ENCODE assay signal across 10 cellular contexts in the genomic region with DNA sequence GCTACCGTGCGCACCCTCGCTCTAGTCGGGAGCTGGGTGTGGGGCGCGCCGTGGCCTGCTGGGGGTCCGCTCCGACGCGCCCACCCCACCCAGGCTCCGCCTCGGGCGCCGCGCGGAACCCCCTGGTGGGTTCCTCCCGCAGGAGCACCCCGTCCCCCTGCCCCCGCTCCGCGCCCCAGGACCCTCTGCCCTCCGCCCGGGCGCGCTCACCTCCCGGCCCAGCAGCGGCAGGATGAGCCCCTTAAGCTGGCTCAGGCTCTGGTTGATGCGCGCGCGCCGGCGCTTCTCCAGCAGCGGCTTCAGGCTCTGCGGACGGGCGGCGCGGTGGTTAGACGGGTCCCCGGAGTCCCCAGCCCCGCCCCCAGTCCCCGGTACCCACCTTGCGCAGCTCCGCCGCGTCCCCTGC. TPM values are rescaled to one million over a fixed set of nuclear protein-coding genes. Genes with fewer than 3 reads are reported as not detected.
DNase-seq lines count a peak whose midpoint lies in the region; ATAC-seq, FAIRE-seq and TF ChIP-seq lines count a peak whose summit lies in the region.
"Had no signal": no experiment of that assay in that cellular context is flagged by ENCODE, and none has a peak within 500 bp of the region (broad histone marks: within the 10 kb centered on the region; RNA-seq: fewer than 3 reads in every experiment).

No MANE protein-coding gene starts in this region.

- CTCF ChIA-PET in K562 (lab: Yijun Ruan, JAX; ENCODE audit: low intra/inter-chr PET ratio) = no interaction called here

- DNase-seq in cardiac muscle cell (ENCODE audit: low read depth in 1 of 2, low spot score in 1 of 2) (no peak), left ventricle myocardium superior (no peak), K562 (ENCODE audit: extremely low read depth in 1 of 4, low spot score in 3 of 4) (no peak), left lung (peak in 1 of 2 donors; percentile 72), transverse colon (no peak), retina (no peak)
- DNase-seq in activated CD4-positive, alpha-beta T cell treated with anti-CD3 and anti-CD28 coated beads, Interleukin-2, amount 50 U/mL, for 4 hours = no peak
- DNase-seq: EL, NCI-H774 had no signal

- H3K27ac ChIP-seq in cardiac muscle cell (no peak overlapping the region), K562 (ENCODE audit: extremely low read depth, low read depth, low read length) (no peak overlapping the region), left lung (no peak overlapping the region), transverse colon (peak overlapping the region; percentile 63 to 84 (median 76))

- POLR2A ChIA-PET in K562 (lab: Yijun Ruan, JAX) = interaction anchor here (0.6 to 0.9 kb wide), 3 partner anchors 10 to 364 kb away, joined by 3 read pairs; no protein-coding TSS in a partner anchor

- WGBS in K562 (ENCODE audit: insufficient coverage, low coverage, missing lambda C conversion rate) = 22% methylated on average over 19 of the region's 48 CpGs
- WGBS in transverse colon (ENCODE audit: low coverage in 1 of 2), 2 donors = 3% methylated on average over 27 of the region's 48 CpGs; no CpG with 5 or more reads in 1 of the 2 donors

- H4K20me1 ChIP-seq in K562 (replicated peaks; ENCODE audit: control insufficient read depth, insufficient read depth, low read length) = peaks cover 27% of the 10 kb centered on the region; the same call in 1 of the 2 replicates

- no peaks in the 10 kb centered on the region for H3K9me1 ChIP-seq in K562 (ENCODE audit: control insufficient read depth, insufficient read depth, low read length)

- peak overlapping the region in 1 of 2 experiments; percentile 87; a peak in 1 of 4 replicates for H3K9ac ChIP-seq in K562 (ENCODE audit: insufficient read depth in 1 of 2, low read depth in 2 of 2, low read length in 2 of 2)

- BruUV-seq in K562 (replicated peaks; lab: Mats Ljungman, UMichigan) = no TSS peak

- TF ChIP-seq EP300 in K562 (IDR thresholded peaks at IDR 0.05; ENCODE audit: low read length) (no peak), transverse colon (IDR thresholded peaks at IDR 0.05; ENCODE audit: low read depth) (no peak)

- no peak overlapping the region for H2AFZ ChIP-seq in K562 (ENCODE audit: low read depth, low read length)

- H3K79me2 ChIP-seq in K562 (ENCODE audit: control insufficient read depth, insufficient read depth, low read length) = no peaks in the 10 kb centered on the region

- H3K4me2 ChIP-seq in K562 (ENCODE audit: insufficient read depth, low read length) = no peak overlapping the region

- H3K27me3 ChIP-seq in cardiac muscle cell (peaks cover 100% of the 10 kb centered on the region), K562 (ENCODE audit: control insufficient read depth in 2 of 2, insufficient read depth in 2 of 2, low read length in 2 of 2) (peaks cover 61 to 90% of the 10 kb centered on the region in 2 experiments), left lung (peaks cover 64 to 100% of the 10 kb centered on the region in 2 donors), transverse colon (peaks cover 91% of the 10 kb centered on the region)

- ATAC-seq in left ventricle myocardium superior = no peak
- ATAC-seq in K562 = no peak
- ATAC-seq in left lung = no peak
- no peak for ATAC-seq in GM19023 (IDR thresholded peaks at IDR 0.05; ENCODE audit: unreplicated experiment)

- TF ChIP-seq CTCF in cardiac muscle cell (IDR thresholded peaks at IDR 0.05; ENCODE audit: low read depth, low read length) (no peak), K562 (IDR thresholded peaks at IDR 0.05 in 2 of 3, conservative IDR thresholded peaks at IDR 0.05 in 1 of 3; ENCODE audit: insufficient read depth in 2 of 3, low read depth in 1 of 3, low read length in 3 of 3) (no peak), left lung (IDR thresholded peaks at IDR 0.05) (no peak), transverse colon (IDR thresholded peaks at IDR 0.05) (no peak)

- no peak for FAIRE-seq in K562 (lab: Jason Lieb, UNC)

- TF ChIP-seq POLR2A in K562 (conservative IDR thresholded peaks at IDR 0.05) (no peak), transverse colon (IDR thresholded peaks at IDR 0.05) (no peak)

- no peaks in the 10 kb centered on the region for H3K9me3 ChIP-seq in cardiac muscle cell (ENCODE audit: low read depth)
- H3K9me3 ChIP-seq in K562 (replicated peaks; ENCODE audit: control insufficient read depth, insufficient read depth, low read depth, low read length) = no peaks in the 10 kb centered on the region
- no peaks in the 10 kb centered on the region for H3K9me3 ChIP-seq in left lung
- no peaks in the 10 kb centered on the region for H3K9me3 ChIP-seq in transverse colon

- TF ChIP-seq RAD21 in K562 (CRISPR knock-in tag; conservative IDR thresholded peaks at IDR 0.05 in 1 of 2, IDR thresholded peaks at IDR 0.05 in 1 of 2) = no peak

- peak overlapping the region; percentile 20 for H3K4me3 ChIP-seq in cardiac muscle cell
- H3K4me3 ChIP-seq in K562 = peak overlapping the region; percentile 15; the same call in 1 of the 2 replicates
- peak overlapping the region; percentile 28 to 37 for H3K4me3 ChIP-seq in left lung
- H3K4me3 ChIP-seq in transverse colon = peak overlapping the region; percentile 19 to 56 (median 41)

- in situ Hi-C loops in K562 (cut with MboI) (no loop called here), transverse colon (cut with MboI; ENCODE audit: low pct_ligation_motif_present in 1 of 4, low pct_unique_long_range_greater_than_20kb in 1 of 4, low sequenced_read_pairs in 3 of 4) (loop anchor here in 1 of 4 donors (25.0 kb wide), 1 partner anchor 182 kb away; the partner anchor contains the start of genes HES3 and ICMT)

- intact Hi-C loops in left ventricle myocardium superior (cut with micrococcal nuclease) = no loop called here
- intact Hi-C loops in K562 (cut with micrococcal nuclease) = no loop called here
- intact Hi-C loops in left lung (cut with DNase I) = loop anchor here in 1 of 2 donors (10.0 kb wide), 1 partner anchor 165 kb away; no protein-coding TSS in a partner anchor
- intact Hi-C loops in transverse colon (cut with DNase I; ENCODE audit: low total_unique reads) = loop anchor here (5.0 kb wide), 1 partner anchor 647 kb away; no protein-coding TSS in a partner anchor

- H3K4me1 ChIP-seq in cardiac muscle cell (ENCODE audit: low read depth) (peaks cover 2% of the 10 kb centered on the region), K562 (replicated peaks in 1 of 2; ENCODE audit: control insufficient read depth in 2 of 2, insufficient read depth in 2 of 2, low read length in 2 of 2) (peaks cover 15 to 42% of the 10 kb centered on the region in 2 experiments), left lung (peaks cover 19 to 36% of the 10 kb centered on the region in 2 donors), transverse colon (peaks cover 22 to 60% (median 56%) of the 10 kb centered on the region in 4 donors)

- no peaks in the 10 kb centered on the region for H3K36me3 ChIP-seq in cardiac muscle cell
- H3K36me3 ChIP-seq in K562 (ENCODE audit: control insufficient read depth, insufficient read depth, low read length) = no peaks in the 10 kb centered on the region
- no peaks in the 10 kb centered on the region for H3K36me3 ChIP-seq in left lung
- no peaks in the 10 kb centered on the region for H3K36me3 ChIP-seq in transverse colon

RNA-seq across cellular contexts. Expression of gene HES2, which starts 0.3 kb away (rescaled TPM):
- total RNA-seq in cardiac muscle cell = not detected in 2 replicates
- polyA plus RNA-seq in cardiac muscle cell = 0.09 TPM in 1 of 2 replicates, not detected in the other
- not detected for total RNA-seq in left ventricle myocardium superior
- 0.65 and 0.90 TPM in 2 replicates for total RNA-seq in K562 (2011; cell fraction: chromatin; rRNA removed; ENCODE audit: low replicate concordance)
- 0.53 and 1.7 TPM in 2 replicates for total RNA-seq in K562 (2011; cell fraction: nucleolus; rRNA removed)
- 0.53 and 0.66 TPM in 2 replicates for total RNA-seq in K562 (2011; cell fraction: nucleoplasm; rRNA removed)
- 0.04 and 0.05 TPM in 2 replicates for total RNA-seq in K562 (2014; rRNA removed)
- total RNA-seq in K562 (2014; rRNA removed; fragmentation: Illumina TruSeq; extraction: Trizol) = 0.07 TPM in 1 of 2 replicates, not detected in the other
- not detected in 2 replicates for total RNA-seq in K562 (2015; rRNA removed; fragmentation: Illumina TruSeq; extraction: Trizol)
- 0.18 TPM in 1 of 2 replicates, not detected in the other for total RNA-seq in K562 (2021)
- polyA plus RNA-seq in K562 (2011; rRNA removed) = 0.08 and 0.15 TPM in 2 replicates
- 0.21 and 0.25 TPM in 2 replicates for polyA plus RNA-seq in K562 (2011; cell fraction: cytosol; rRNA removed)
- polyA plus RNA-seq in K562 (2011; cell fraction: nucleus; rRNA removed) = 0.25 and 0.80 TPM in 2 replicates
- polyA plus RNA-seq in K562 (2012) = 0.08 TPM in 1 of 2 replicates, not detected in the other
- polyA plus RNA-seq in K562 (2014; fragmentation: Illumina TruSeq; extraction: Trizol) = 0.06 TPM in 2 replicates
- not detected for polyA plus RNA-seq in K562 (2014; fragmentation: Nextera tagmentation; extraction: Ambion mirVana)
- polyA plus RNA-seq in K562 (2014; rRNA removed) = not detected in 2 replicates
- 0.30 and 0.32 TPM in 2 replicates for polyA minus RNA-seq in K562 (2011; rRNA and poly(A)+ RNA removed)
- polyA minus RNA-seq in K562 (2011; cell fraction: cytosol; rRNA and poly(A)+ RNA removed) = 0.91 TPM in 1 of 2 replicates, not detected in the other
- polyA minus RNA-seq in K562 (2011; cell fraction: nucleus; rRNA and poly(A)+ RNA removed) = 0.11 and 0.81 TPM in 2 replicates
- 1 to 10 TPM; 1.6 to 6.6 TPM for total RNA-seq in left lung
- total RNA-seq in transverse colon = 10 to 100 TPM; 10.5 to 38.8 (median 25.4) TPM

RNA-seq across cellular contexts. Expression of gene ESPN, which starts 5.2 kb away (rescaled TPM):
- total RNA-seq in cardiac muscle cell = 9.7 and 18.1 TPM in 2 replicates
- polyA plus RNA-seq in cardiac muscle cell = 8.0 and 9.7 TPM in 2 replicates
- 0.77 TPM for total RNA-seq in left ventricle myocardium superior
- total RNA-seq in K562 (2011; cell fraction: chromatin; rRNA removed; ENCODE audit: low replicate concordance) = 1.6 and 6.0 TPM in 2 replicates
- 4.0 and 4.7 TPM in 2 replicates for total RNA-seq in K562 (2011; cell fraction: nucleolus; rRNA removed)
- total RNA-seq in K562 (2011; cell fraction: nucleoplasm; rRNA removed) = 1.8 and 2.4 TPM in 2 replicates
- 0.36 and 0.45 TPM in 2 replicates for total RNA-seq in K562 (2014; rRNA removed)
- 0.07 TPM in 1 of 2 replicates, not detected in the other for total RNA-seq in K562 (2014; rRNA removed; fragmentation: Illumina TruSeq; extraction: Trizol)
- total RNA-seq in K562 (2015; rRNA removed; fragmentation: Illumina TruSeq; extraction: Trizol) = 0.15 TPM in 1 of 2 replicates, not detected in the other
- total RNA-seq in K562 (2021) = 1.2 and 1.7 TPM in 2 replicates
- 0.54 and 2.9 TPM in 2 replicates for polyA plus RNA-seq in K562 (2011; rRNA removed)
- polyA plus RNA-seq in K562 (2011; cell fraction: cytosol; rRNA removed) = 1.2 and 1.9 TPM in 2 replicates
- polyA plus RNA-seq in K562 (2011; cell fraction: nucleus; rRNA removed) = 9.2 and 25.5 TPM in 2 replicates
- 2.0 and 5.0 TPM in 2 replicates for polyA plus RNA-seq in K562 (2012)
- polyA plus RNA-seq in K562 (2014; fragmentation: Illumina TruSeq; extraction: Trizol) = 0.07 and 0.11 TPM in 2 replicates
- polyA plus RNA-seq in K562 (2014; fragmentation: Nextera tagmentation; extraction: Ambion mirVana) = not detected
- polyA plus RNA-seq in K562 (2014; rRNA removed) = 0.65 and 2.9 TPM in 2 replicates
- 0.11 TPM in 1 of 2 replicates, not detected in the other for polyA minus RNA-seq in K562 (2011; rRNA and poly(A)+ RNA removed)
- polyA minus RNA-seq in K562 (2011; cell fraction: cytosol; rRNA and poly(A)+ RNA removed) = 0.95 and 3.8 TPM in 2 replicates
- polyA minus RNA-seq in K562 (2011; cell fraction: nucleus; rRNA and poly(A)+ RNA removed) = 3.4 and 3.5 TPM in 2 replicates
- 1 to 10 TPM; 1.2 to 3.7 TPM for total RNA-seq in left lung
- 100 to 1,000 TPM in 3 of 4 donors, 10 to 100 TPM in 1; 40.2 to 368 (median 157) TPM for total RNA-seq in transverse colon

RNA-seq across cellular contexts. Expression of gene ACOT7, which starts 25.8 kb away (rescaled TPM):
- total RNA-seq in cardiac muscle cell (11.8 and 24.2 TPM in 2 replicates), left ventricle myocardium superior (7.8 TPM), K562 (2014; rRNA removed) (53.3 and 72.0 TPM in 2 replicates), K562 (2014; rRNA removed; fragmentation: Illumina TruSeq; extraction: Trizol) (8.7 and 11.6 TPM in 2 replicates), K562 (2015; rRNA removed; fragmentation: Illumina TruSeq; extraction: Trizol) (27.1 and 28.4 TPM in 2 replicates), K562 (2021) (92.6 and 95.5 TPM in 2 replicates), left lung (10 to 100 TPM; 28.8 to 30.1 TPM), transverse colon (10 to 100 TPM in 3 of 4 donors, 1 to 10 TPM in 1; 5.6 to 55.0 (median 31.0) TPM)
- polyA plus RNA-seq in cardiac muscle cell (22.3 and 51.2 TPM in 2 replicates), K562 (2011; rRNA removed) (37.2 and 76.6 TPM in 2 replicates), K562 (2014; fragmentation: Illumina TruSeq; extraction: Trizol) (50.7 and 89.2 TPM in 2 replicates), K562 (2014; fragmentation: Nextera tagmentation; extraction: Ambion mirVana) (10 to 100 TPM in 1 of 2 experiments, 1 to 10 TPM in 1; 7.0 to 10.0 TPM), K562 (2014; rRNA removed) (57.2 and 63.1 TPM in 2 replicates)
- 14.3 and 31.3 TPM in 2 replicates for total RNA-seq in K562 (2011; cell fraction: chromatin; rRNA removed; ENCODE audit: low replicate concordance)
- 25.8 and 25.9 TPM in 2 replicates for total RNA-seq in K562 (2011; cell fraction: nucleolus; rRNA removed)
- total RNA-seq in K562 (2011; cell fraction: nucleoplasm; rRNA removed) = 17.4 and 20.6 TPM in 2 replicates
- polyA plus RNA-seq in K562 (2011; cell fraction: cytosol; rRNA removed) = 57.9 and 66.6 TPM in 2 replicates
- 28.1 and 31.8 TPM in 2 replicates for polyA plus RNA-seq in K562 (2011; cell fraction: nucleus; rRNA removed)
- 61.5 and 86.0 TPM in 2 replicates for polyA plus RNA-seq in K562 (2012)
- 28.7 and 34.8 TPM in 2 replicates for polyA minus RNA-seq in K562 (2011; rRNA and poly(A)+ RNA removed)
- 26.1 and 36.3 TPM in 2 replicates for polyA minus RNA-seq in K562 (2011; cell fraction: cytosol; rRNA and poly(A)+ RNA removed)
- 7.9 and 12.0 TPM in 2 replicates for polyA minus RNA-seq in K562 (2011; cell fraction: nucleus; rRNA and poly(A)+ RNA removed)

RNA-seq across cellular contexts. Expression of gene TNFRSF25, which starts 46.6 kb away (rescaled TPM):
- total RNA-seq in cardiac muscle cell (24.4 and 31.4 TPM in 2 replicates), left ventricle myocardium superior (10.8 TPM), K562 (2014; rRNA removed) (not detected in 2 replicates), K562 (2014; rRNA removed; fragmentation: Illumina TruSeq; extraction: Trizol) (not detected in 2 replicates), K562 (2015; rRNA removed; fragmentation: Illumina TruSeq; extraction: Trizol) (not detected in 2 replicates), K562 (2021) (0.49 and 0.89 TPM in 2 replicates), left lung (1 to 10 TPM; 5.6 to 8.4 TPM), transverse colon (10 to 100 TPM; 38.9 to 55.3 (median 45.0) TPM)
- polyA plus RNA-seq in cardiac muscle cell (11.3 and 11.8 TPM in 2 replicates), K562 (2011; rRNA removed) (0.14 and 0.24 TPM in 2 replicates), K562 (2014; fragmentation: Illumina TruSeq; extraction: Trizol) (not detected in 2 replicates), K562 (2014; fragmentation: Nextera tagmentation; extraction: Ambion mirVana) (not detected), K562 (2014; rRNA removed) (not detected in 2 replicates)
- 2.3 TPM in 1 of 2 replicates, not detected in the other for total RNA-seq in K562 (2011; cell fraction: chromatin; rRNA removed; ENCODE audit: low replicate concordance)
- total RNA-seq in K562 (2011; cell fraction: nucleolus; rRNA removed) = 0.26 and 2.2 TPM in 2 replicates
- 1.2 and 1.6 TPM in 2 replicates for total RNA-seq in K562 (2011; cell fraction: nucleoplasm; rRNA removed)
- polyA plus RNA-seq in K562 (2011; cell fraction: cytosol; rRNA removed) = 0.16 and 0.30 TPM in 2 replicates
- 0.90 and 2.6 TPM in 2 replicates for polyA plus RNA-seq in K562 (2011; cell fraction: nucleus; rRNA removed)
- polyA plus RNA-seq in K562 (2012) = 0.10 and 0.14 TPM in 2 replicates
- polyA minus RNA-seq in K562 (2011; rRNA and poly(A)+ RNA removed) = not detected in 2 replicates
- polyA minus RNA-seq in K562 (2011; cell fraction: cytosol; rRNA and poly(A)+ RNA removed) = not detected in 2 replicates
- 0.13 TPM in 1 of 2 replicates, not detected in the other for polyA minus RNA-seq in K562 (2011; cell fraction: nucleus; rRNA and poly(A)+ RNA removed)

Comparison
In these comparisons a context has a peak if more than half of its experiments do, and no peak if none do; other contexts are left out.
1. H3K27ac ChIP-seq: peak in transverse colon (4 of 4); none in cardiac muscle cell (single experiment), K562 (single experiment) and left lung (0 of 2).
2. Peak in every context shown above with its lines, with median percentiles within 50 percentile points of each other: H3K4me3 ChIP-seq.